Comparison of ENCODE assay signal across 24 cellular contexts in the genomic region with DNA sequence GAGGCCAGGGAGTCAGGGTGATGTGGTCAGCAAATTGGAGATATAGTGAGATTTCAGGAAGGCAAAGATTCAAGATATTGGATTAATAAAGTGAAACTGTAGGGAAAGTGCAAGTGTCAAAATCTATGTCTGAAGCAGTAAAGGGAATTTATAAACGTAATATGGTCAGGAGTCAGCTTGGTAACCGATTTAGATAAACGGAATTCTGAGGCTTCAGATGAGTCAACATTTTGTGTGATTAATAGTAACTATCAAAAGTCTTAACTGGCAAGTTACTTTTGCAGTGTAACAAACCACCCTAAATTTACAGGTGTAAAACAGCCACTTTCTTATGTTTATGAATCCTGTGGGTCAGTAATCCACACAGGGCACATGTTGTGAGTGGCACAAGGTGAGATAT. TPM values are rescaled to one million over a fixed set of nuclear protein-coding genes. Genes with fewer than 3 reads are reported as not detected.
DNase-seq lines count a peak whose midpoint lies in the region; ATAC-seq, FAIRE-seq and TF ChIP-seq lines count a peak whose summit lies in the region.
"Had no signal": no experiment of that assay in that cellular context is flagged by ENCODE, and none has a peak within 500 bp of the region (broad histone marks: within the 10 kb centered on the region; RNA-seq: fewer than 3 reads in every experiment).

No MANE protein-coding gene starts in this region.

- TF ChIP-seq CTCF in astrocyte (IDR thresholded peaks at IDR 0.05; ENCODE audit: insufficient read depth, low read depth, low read length) = no peak

- H3K4me1 ChIP-seq in astrocyte (ENCODE audit: insufficient read depth, low read length) = no peaks in the 10 kb centered on the region

- no peak overlapping the region for H3K4me3 ChIP-seq in astrocyte (ENCODE audit: insufficient read depth, low read depth, low read length)
- H3K4me3 ChIP-seq: K562, MG63 had no signal

- H3K36me3 Mint-ChIP-seq in astrocyte (ENCODE audit: low read depth, unreplicated experiment) = no peaks in the 10 kb centered on the region
- H3K36me3 Mint-ChIP-seq: CD14-positive monocyte had no signal

- DNase-seq in HCEC 1CT = peak; percentile 46
- peak; percentile 20 for DNase-seq in NCI-H226
- peak; percentile 43 for DNase-seq in astrocyte (ENCODE audit: low read depth)
- no peak for DNase-seq in SHP77 treated with DMSO at 0.1 percent for 48 hours (lab: John Stamatoyannopoulos, UW)
- DNase-seq in frontal cortex (ENCODE audit: low spot score in 2 of 2) = no peak
- DNase-seq: BE2C; Calu3; CD8-positive, alpha-beta memory T cell; DMS79 treated with DMSO at 0.1 percent for 48 hours; H9; Kasumi-1; MG63; NCI-H1105 treated with DMSO at 0.1 percent for 48 hours; NCI-H146; NCI-H1930; NCI-H446 treated with DMSO at 0.1 percent for 48 hours; NCI-H526 treated with DMSO at 0.1 percent for 48 hours; SK-N-SH; SW 1271; T-helper 17 cell had no signal

- ATAC-seq in HG03039 (IDR thresholded peaks at IDR 0.05; ENCODE audit: unreplicated experiment) (no peak), HG02623 (IDR thresholded peaks at IDR 0.05; ENCODE audit: unreplicated experiment) (no peak)
- ATAC-seq: T-helper 17 cell had no signal

- no peaks in the 10 kb centered on the region for H3K36me3 ChIP-seq in astrocyte (ENCODE audit: insufficient read depth, low read length)
- H3K36me3 ChIP-seq: BE2C, MG63 had no signal

- H3K9ac ChIP-seq in astrocyte (ENCODE audit: low read length) = no peak overlapping the region
- H3K9ac ChIP-seq: SK-N-SH had no signal

- peaks cover 15% of the 10 kb centered on the region for H3K4me1 Mint-ChIP-seq in astrocyte (ENCODE audit: low read depth, unreplicated experiment)

- peaks cover 46% of the 10 kb centered on the region for H4K20me1 ChIP-seq in astrocyte (ENCODE audit: insufficient read depth, low read length)

- H3K27ac Mint-ChIP-seq in astrocyte (ENCODE audit: unreplicated experiment) = no peak overlapping the region
- H3K27ac Mint-ChIP-seq: T-helper 17 cell had no signal

- no peaks in the 10 kb centered on the region for H3K9me3 ChIP-seq in astrocyte (ENCODE audit: insufficient read depth, low read depth, low read length)
- H3K9me3 ChIP-seq: BE2C, MG63, SK-N-SH had no signal

- H2AFZ ChIP-seq in astrocyte (ENCODE audit: low read depth, low read length) = no peak overlapping the region

- H3K9me3 Mint-ChIP-seq in astrocyte (ENCODE audit: unreplicated experiment) = no peaks in the 10 kb centered on the region
- H3K9me3 Mint-ChIP-seq: CD8-positive, alpha-beta memory T cell; H9 had no signal

- FAIRE-seq in astrocyte (lab: Jason Lieb, UNC) = no peak
- no peak for FAIRE-seq in frontal cortex (lab: Jason Lieb, UNC)
- FAIRE-seq: K562 had no signal

- H3K27me3 Mint-ChIP-seq in astrocyte (ENCODE audit: low read depth, unreplicated experiment) = no peaks in the 10 kb centered on the region
- H3K27me3 Mint-ChIP-seq: CD8-positive, alpha-beta memory T cell; T-helper 17 cell had no signal

- no peaks in the 10 kb centered on the region for H3K27me3 ChIP-seq in astrocyte (ENCODE audit: insufficient read depth, low read length)
- H3K27me3 ChIP-seq: BE2C, MG63 had no signal

- H3K27ac ChIP-seq in astrocyte (ENCODE audit: low read depth, low read length) = no peak overlapping the region

- peak overlapping the region; percentile 19 for H3K4me2 ChIP-seq in astrocyte (ENCODE audit: low read length)
- H3K4me2 ChIP-seq: SK-N-SH had no signal

- peaks cover 65% of the 10 kb centered on the region for H3K79me2 ChIP-seq in astrocyte (ENCODE audit: insufficient read depth, low read length)

- no peak overlapping the region for H3K4me3 Mint-ChIP-seq in astrocyte (ENCODE audit: unreplicated experiment)
- H3K4me3 Mint-ChIP-seq: CD14-positive monocyte; CD8-positive, alpha-beta memory T cell; H9; T-helper 17 cell had no signal

RNA-seq across cellular contexts. Expression of gene MTX2, which starts 10.9 kb away (rescaled TPM):
- total RNA-seq in astrocyte = 25.2 and 29.0 TPM in 2 replicates
- 55.4 TPM for total RNA-seq in frontal cortex

Comparison
In these comparisons a context has a peak if more than half of its experiments do, and no peak if none do; other contexts are left out.
1. DNase-seq: peak in HCEC 1CT (single experiment), NCI-H226 (single experiment) and astrocyte (single experiment); none in SHP77 treated with DMSO at 0.1 percent for 48 hours (single experiment) and frontal cortex (0 of 2).